In the genomic region with DNA sequence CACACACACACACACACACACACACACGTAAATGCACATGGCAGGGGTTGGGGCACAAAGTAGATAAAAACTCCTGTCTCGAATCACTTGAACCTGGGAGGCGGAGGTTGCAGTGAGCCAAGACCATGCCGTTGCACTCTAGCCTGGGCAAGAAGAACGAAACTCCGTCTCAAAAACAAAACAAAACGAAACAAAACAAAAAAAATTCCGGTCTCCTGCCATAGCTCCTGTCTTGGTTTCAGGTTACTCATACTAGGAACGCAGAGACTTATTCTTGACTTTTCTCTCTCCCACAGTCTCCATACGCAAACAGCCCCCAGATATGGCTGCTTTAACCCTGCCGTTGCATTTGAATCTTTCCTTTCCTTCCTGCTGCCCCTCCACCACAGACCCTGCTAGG, we compare ENCODE assay signal across 11 cellular contexts.
DNase-seq lines count a peak whose midpoint lies in the region; ATAC-seq, FAIRE-seq and TF ChIP-seq lines count a peak whose summit lies in the region.
"Had no signal": no experiment of that assay in that cellular context is flagged by ENCODE, and none has a peak within 500 bp of the region (broad histone marks: within the 10 kb centered on the region; RNA-seq: fewer than 3 reads in every experiment).

No MANE protein-coding gene starts in this region.

- H3K4me3 ChIP-seq in bronchial epithelial cell (ENCODE audit: low read depth, low read length) (no peak overlapping the region), hepatocyte (no peak overlapping the region)
- H3K4me3 ChIP-seq: left lung had no signal

- ATAC-seq in HG03520 (IDR thresholded peaks at IDR 0.05; ENCODE audit: unreplicated experiment), result peak; percentile 62
- ATAC-seq: left lung had no signal

- no peaks in the 10 kb centered on the region for H3K9me2 ChIP-seq in hepatocyte (replicated peaks; ENCODE audit: insufficient read depth)

- no peak overlapping the region for H3K4me2 ChIP-seq in hepatocyte

- H4K20me1 ChIP-seq in hepatocyte (ENCODE audit: insufficient read depth, poor library complexity, severe bottlenecking), result no peaks in the 10 kb centered on the region

- no peaks in the 10 kb centered on the region for H3K79me2 ChIP-seq in hepatocyte

- no peak for TF ChIP-seq CTCF in bronchial epithelial cell (IDR thresholded peaks at IDR 0.05; ENCODE audit: insufficient read depth, low read length, severe bottlenecking)
- TF ChIP-seq CTCF in hepatocyte (IDR thresholded peaks at IDR 0.05; ENCODE audit: poor library complexity), result no peak

- no peak for FAIRE-seq in bronchial epithelial cell (lab: Jason Lieb, UNC)
- FAIRE-seq: TTC549 had no signal

- H3K27me3 ChIP-seq in bronchial epithelial cell (ENCODE audit: control insufficient read depth, insufficient read depth, low read length), result no peaks in the 10 kb centered on the region
- H3K27me3 ChIP-seq in hepatocyte, result no peaks in the 10 kb centered on the region
- H3K27me3 ChIP-seq: left lung had no signal

- no peaks in the 10 kb centered on the region for H3K4me1 ChIP-seq in hepatocyte (ENCODE audit: insufficient read depth)
- H3K4me1 ChIP-seq: left lung had no signal

- peak; percentile 39 for DNase-seq in stimulated activated CD4-positive, alpha-beta T cell treated with anti-CD3 and anti-CD28 coated beads, Interleukin-4, amount 100 ng/mL, for 24 hours
- no peak for DNase-seq in stimulated activated CD4-positive, alpha-beta T cell treated with anti-CD3 and anti-CD28 coated beads, Interleukin-4, amount 100 ng/mL, for 4 hours
- DNase-seq in bronchial epithelial cell (ENCODE audit: low read depth), result peak; percentile 63
- no peak for DNase-seq in DMS 273 (lab: John Stamatoyannopoulos, UW; ENCODE audit: unreplicated experiment)
- no peak for DNase-seq in DMS114 treated with DMSO at 0.1 percent for 48 hours (lab: John Stamatoyannopoulos, UW; ENCODE audit: unreplicated experiment)
- no peak for DNase-seq in cerebellar nuclear complex (lab: John Stamatoyannopoulos, UW)
- DNase-seq in hepatocyte (ENCODE audit: low spot score), result no peak
- DNase-seq: left lung, NCI-H2029 had no signal

- 67% methylated on average over 10 of the region's 11 CpGs for WGBS in hepatocyte (ENCODE audit: low lambda C conversion rate, missing lambda C conversion rate)

- no peak overlapping the region for H3K27ac ChIP-seq in hepatocyte
- H3K27ac ChIP-seq: left lung had no signal

- H3K36me3 ChIP-seq in bronchial epithelial cell (ENCODE audit: control insufficient read depth, insufficient read depth, low read length) (no peaks in the 10 kb centered on the region), hepatocyte (replicated peaks; ENCODE audit: insufficient read depth, low read depth) (no peaks in the 10 kb centered on the region)
- H3K36me3 ChIP-seq: left lung had no signal

- no peak overlapping the region for H2AFZ ChIP-seq in hepatocyte

- H3K9me3 ChIP-seq in hepatocyte (ENCODE audit: low read depth), result no peaks in the 10 kb centered on the region
- H3K9me3 ChIP-seq: left lung had no signal

Comparison
In these comparisons a context has a peak if more than half of its experiments do, and no peak if none do; other contexts are left out.
1. DNase-seq: peak in stimulated activated CD4-positive, alpha-beta T cell treated with anti-CD3 and anti-CD28 coated beads, Interleukin-4, amount 100 ng/mL, for 24 hours (single experiment) and bronchial epithelial cell (single experiment); none in stimulated activated CD4-positive, alpha-beta T cell treated with anti-CD3 and anti-CD28 coated beads, Interleukin-4, amount 100 ng/mL, for 4 hours (0 of 2), DMS 273 (single experiment), DMS114 treated with DMSO at 0.1 percent for 48 hours (single experiment), cerebellar nuclear complex (0 of 2) and hepatocyte (single experiment).